ENCODE assay signal across 15 cellular contexts in genomic region chr6:6701864-6702263, GRCh38.
DNase-seq lines count a peak whose midpoint lies in the region; ATAC-seq and TF ChIP-seq lines count a peak whose summit lies in the region.
"Had no signal": no experiment of that assay in that cellular context is flagged by ENCODE, and none has a peak within 500 bp of the region (broad histone marks: within the 10 kb centered on the region; RNA-seq: fewer than 3 reads in every experiment).

No MANE protein-coding gene starts in this region.

- ATAC-seq in HG03460 (IDR thresholded peaks at IDR 0.05; ENCODE audit: unreplicated experiment), result no peak
- ATAC-seq in HG02973 (IDR thresholded peaks at IDR 0.05; ENCODE audit: unreplicated experiment), result no peak
- ATAC-seq: GM12878 had no signal

- whole genome bisulfite sequencing in suprapubic skin, result 30% methylated on average over 9 of the region's 9 CpGs

- TF ChIP-seq CTCF in Loucy (conservative IDR thresholded peaks at IDR 0.05; ENCODE audit: low read length) (no peak; the same call in 1 of the 2 replicates), Peyer's patch (IDR thresholded peaks at IDR 0.05) (peak in 2 of 6 experiments; percentile 27 to 33), suprapubic skin (IDR thresholded peaks at IDR 0.05) (no peak)

- H3K27me3 ChIP-seq in Loucy (ENCODE audit: insufficient read depth, low read length, poor library complexity, severe bottlenecking), result no peaks in the 10 kb centered on the region
- H3K27me3 ChIP-seq in Peyer's patch, result no peaks in the 10 kb centered on the region
- H3K27me3 ChIP-seq in suprapubic skin, result no peaks in the 10 kb centered on the region

- H2AFZ ChIP-seq in Loucy (ENCODE audit: low read length), result peak overlapping the region; percentile 34

- TF ChIP-seq POLR2A in Peyer's patch (IDR thresholded peaks at IDR 0.05), result peak in 1 of 2 donors; percentile 11
- TF ChIP-seq POLR2A in erythroblast (IDR thresholded peaks at IDR 0.05; ENCODE audit: low read length), result peak; percentile 79
- TF ChIP-seq POLR2A in suprapubic skin (IDR thresholded peaks at IDR 0.05), result no peak

- H3K36me3 ChIP-seq in Loucy (ENCODE audit: insufficient read depth, low read length) (no peaks in the 10 kb centered on the region), Peyer's patch (no peaks in the 10 kb centered on the region), suprapubic skin (no peaks in the 10 kb centered on the region)

- no peak for TF ChIP-seq EP300 in suprapubic skin (IDR thresholded peaks at IDR 0.05)

- H3K4me1 ChIP-seq in Loucy (ENCODE audit: insufficient read depth, low read length, poor library complexity, severe bottlenecking) (peaks cover 76% of the 10 kb centered on the region), Peyer's patch (peaks cover 0 to 42% (median 5%) of the 10 kb centered on the region in 4 donors), suprapubic skin (peaks cover 53% of the 10 kb centered on the region)

- no peaks in the 10 kb centered on the region for H3K9me2 ChIP-seq in Loucy (replicated peaks; ENCODE audit: low read depth, low read length)

- H3K79me2 ChIP-seq in Loucy (ENCODE audit: insufficient read depth, low read length), result no peaks in the 10 kb centered on the region; the same call in 1 of the 2 replicates

- peak overlapping the region; percentile 75 for H3K9ac ChIP-seq in Loucy (ENCODE audit: low read depth, low read length, poor library complexity, severe bottlenecking)
- H3K9ac ChIP-seq: KMS-11 had no signal

- H3K27ac ChIP-seq in Peyer's patch (peak overlapping the region in 3 of 4 donors; percentile 23 to 84 (median 76)), suprapubic skin (peak overlapping the region; percentile 85)
- H3K27ac ChIP-seq: KMS-11 had no signal

- peak overlapping the region; percentile 52 for H3K4me2 ChIP-seq in Loucy (ENCODE audit: low read depth, low read length, poor library complexity, severe bottlenecking)
- H3K4me2 ChIP-seq: KMS-11 had no signal

- H3K9me3 ChIP-seq in Loucy (ENCODE audit: insufficient read depth, low read depth, low read length) (no peaks in the 10 kb centered on the region), Peyer's patch (no peaks in the 10 kb centered on the region), suprapubic skin (no peaks in the 10 kb centered on the region)

- H3K4me3 ChIP-seq in Loucy (ENCODE audit: low read length, poor library complexity, severe bottlenecking) (peak overlapping the region; percentile 62), Peyer's patch (no peak overlapping the region), suprapubic skin (no peak overlapping the region)
- H3K4me3 ChIP-seq: GM12878 had no signal

- peak in 2 of 3 donors; percentile 62 to 76 for DNase-seq in Peyer's patch
- DNase-seq in erythroblast (lab: John Stamatoyannopoulos, UW), result peak; percentile 92 to 96
- DNase-seq in suprapubic skin (ENCODE audit: low spot score in 2 of 2), result no peak
- DNase-seq in NCI-H1694 treated with DMSO at 0.1 percent for 48 hours (lab: John Stamatoyannopoulos, UW), result no peak
- no peak for DNase-seq in middle frontal gyrus (ENCODE audit: extremely low spot score, low spot score)
- DNase-seq: activated T-cell treated with anti-CD3 and anti-CD28 coated beads for 4 hours; NCI-H1930; stimulated activated CD4-positive, alpha-beta T cell treated with anti-CD3 and anti-CD28 coated beads, Interleukin-2, amount 100 ng/mL, for 24 hours; stimulated activated CD8-positive, alpha-beta memory T cell treated with anti-CD3 and anti-CD28 coated beads, Interleukin-4, amount 100 ng/mL, for 48 hours; SW 1271 had no signal

- H3F3A ChIP-seq in Loucy (ENCODE audit: low read depth), result peaks cover 3% of the 10 kb centered on the region; the same call in 1 of the 2 replicates

- no peaks in the 10 kb centered on the region for H4K20me1 ChIP-seq in Loucy (ENCODE audit: insufficient read depth, low read length, poor library complexity, severe bottlenecking)

Comparison
In these comparisons a context has a peak if more than half of its experiments do, and no peak if none do; other contexts are left out.
1. DNase-seq: peak in Peyer's patch (2 of 3) and erythroblast (2 of 2); none in suprapubic skin (0 of 2), NCI-H1694 treated with DMSO at 0.1 percent for 48 hours (single experiment) and middle frontal gyrus (single experiment).